ENCODE assay signal across 19 cellular contexts in genomic region chr5:153998010-153998409, GRCh38.
"Had no signal": no experiment of that assay in that cellular context is flagged by ENCODE, and none has a peak within 500 bp of the region (broad histone marks: within the 10 kb centered on the region; RNA-seq: fewer than 3 reads in every experiment).

No MANE protein-coding gene starts in this region.

- ATAC-seq: activated CD4-positive, alpha-beta T cell treated with anti-CD3 and anti-CD28 coated beads for 36 hours; activated T-cell treated with anti-CD3 and anti-CD28 coated beads, Interleukin-2, amount 50 U/mL, for 72 hours; esophagus mucosa; mucosa of descending colon; natural killer cell treated with Interleukin-12 subunit alpha and Interleukin-12 subunit beta and Interleukin-15 and Interleukin-18, amount 100 ng/mL, for 72 hours; right cardiac atrium had no signal

- H3K27me3 ChIP-seq: spleen, suprapubic skin, tibial nerve had no signal

- H3K27ac ChIP-seq: left ventricle myocardium inferior, spleen, suprapubic skin, tibial nerve had no signal

- H3K4me3 ChIP-seq: left ventricle myocardium inferior, lung, mucosa of descending colon, spleen, suprapubic skin, tibial nerve had no signal

- H3K9me3 ChIP-seq: left ventricle myocardium inferior, mucosa of descending colon, spleen, suprapubic skin, tibial nerve had no signal

- DNase-seq: activated CD4-positive, alpha-beta T cell treated with anti-CD3 and anti-CD28 coated beads for 36 hours; activated CD4-positive, CD25-positive, alpha-beta regulatory T cell; activated naive CD4-positive, alpha-beta T cell treated with Interleukin-2 at 50 U/mL for 16 hours; activated T-cell treated with anti-CD3 and anti-CD28 coated beads for 4 hours; activated T-cell treated with anti-CD3 and anti-CD28 coated beads, Interleukin-2, amount 50 U/mL, for 72 hours; aorta; central memory CD4-positive, alpha-beta T cell; head of caudate nucleus; hippocampal formation; left ventricle myocardium inferior; mucosa of descending colon; right cardiac atrium; spleen; stimulated activated naive CD4-positive, alpha-beta T cell had no signal
